Comparison of ENCODE assay signal across 1 cellular context in genomic region chr2:31987454-31987853, GRCh38.
TF ChIP-seq lines count a peak whose summit lies in the region.

No MANE protein-coding gene starts in this region.

TF ChIP-seq in endothelial cell of umbilical vein, 7 proteins besides CTCF, POLR2A, EP300 and RAD21:
- TF ChIP-seq GATA2 (IDR thresholded peaks at IDR 0.05; ENCODE audit: insufficient read depth, insufficient read length, low read depth, low read length) (no peak), FOS (IDR thresholded peaks at IDR 0.05; ENCODE audit: borderline replicate concordance, insufficient read depth, low read length) (no peak), JUN (IDR thresholded peaks at IDR 0.05; ENCODE audit: borderline replicate concordance, insufficient read depth, insufficient read length, low read depth) (peak; percentile 65)
